1 cellular context compared by ENCODE assay signal in the genomic region with DNA sequence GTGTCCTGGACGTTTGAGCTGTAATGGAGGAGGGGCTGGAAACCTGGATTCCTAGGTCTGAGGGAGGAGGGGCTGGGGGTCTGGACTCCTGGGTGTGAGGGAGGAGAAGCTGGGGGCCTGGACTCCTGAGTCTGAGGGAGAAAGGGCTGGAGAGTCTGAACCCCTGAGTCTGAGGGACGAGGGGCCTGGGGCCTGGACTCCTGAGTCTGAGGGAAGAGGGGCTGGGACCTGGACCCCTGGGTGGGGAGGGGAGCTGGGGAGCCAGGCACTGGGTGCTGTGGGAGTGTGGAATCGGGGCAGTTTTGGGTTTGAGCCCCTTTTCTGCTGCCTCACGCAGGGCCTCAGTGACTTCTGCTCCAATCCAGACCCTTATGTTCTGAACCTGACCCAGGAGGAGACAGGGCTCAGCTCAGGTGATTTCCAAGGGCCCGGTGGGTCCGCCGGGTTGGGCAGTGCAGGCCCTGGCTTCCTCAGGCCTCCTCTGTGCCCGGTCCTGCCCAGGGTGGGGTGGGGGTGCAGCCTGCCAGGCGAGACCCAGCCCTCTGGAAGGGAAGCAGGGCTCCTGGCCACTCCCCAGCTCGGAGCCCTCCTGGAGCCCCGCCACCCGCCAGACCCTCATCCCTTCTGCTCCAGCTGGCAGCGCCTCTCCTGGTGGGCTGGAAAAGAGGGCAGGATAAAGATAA.
TF ChIP-seq lines count a peak whose summit lies in the region.

No MANE protein-coding gene starts in this region.

TF ChIP-seq in HEK293, 187 proteins besides CTCF, POLR2A, EP300 and RAD21:
- TF ChIP-seq ZNF76 (tag by site-specific recombination; IDR thresholded peaks at IDR 0.05; ENCODE audit: borderline replicate concordance, low read depth) = no peak
- no peak for TF ChIP-seq ZNF585B (tag by site-specific recombination; IDR thresholded peaks at IDR 0.05)
- TF ChIP-seq ZFHX2 (tag by site-specific recombination; conservative IDR thresholded peaks at IDR 0.05) = no peak
- TF ChIP-seq ZBTB48 (tag by site-specific recombination; IDR thresholded peaks at IDR 0.05) = no peak
- no peak for TF ChIP-seq GFI1B (tag by site-specific recombination; IDR thresholded peaks at IDR 0.05)
- TF ChIP-seq ZNF837 (tag by site-specific recombination; IDR thresholded peaks at IDR 0.05) = no peak
